In genomic region chr6:11692451-11693376, GRCh38 we compare ENCODE assay signal across 20 cellular contexts.
DNase-seq lines count a peak whose midpoint lies in the region; ATAC-seq and TF ChIP-seq lines count a peak whose summit lies in the region.
"Had no signal": no experiment of that assay in that cellular context is flagged by ENCODE, and none has a peak within 500 bp of the region (broad histone marks: within the 10 kb centered on the region; RNA-seq: fewer than 3 reads in every experiment).

No MANE protein-coding gene starts in this region.

- CTCF ChIA-PET in mammary epithelial cell (lab: Charles Lee; ENCODE audit: low non-redundant PET), result no interaction called here
- CTCF ChIA-PET in MCF 10A (lab: Yijun Ruan, JAX), result interaction anchor here (0.6 to 1.6 kb wide), 3 partner anchors 9 to 214 kb away, joined by 4 read pairs; no protein-coding TSS in a partner anchor

- no peak for TF ChIP-seq CTCF in mammary epithelial cell (conservative IDR thresholded peaks at IDR 0.05 in 1 of 2, IDR thresholded peaks at IDR 0.05 in 1 of 2; ENCODE audit: extremely low read depth in 1 of 2, insufficient read depth in 1 of 2, low read depth in 1 of 2, low read length in 2 of 2)
- TF ChIP-seq CTCF in MCF 10A (IDR thresholded peaks at IDR 0.05; ENCODE audit: unreplicated experiment), result no peak
- no peak for TF ChIP-seq CTCF in thoracic aorta (IDR thresholded peaks at IDR 0.05)

- H3K9me3 Mint-ChIP-seq in MCF 10A (ENCODE audit: unreplicated experiment), result peaks cover 8% of the 10 kb centered on the region

- no peak overlapping the region for H3K4me3 ChIP-seq in mammary epithelial cell (replicated peaks in 1 of 3; ENCODE audit: insufficient read depth in 1 of 3, low read depth in 2 of 3, low read length in 3 of 3)
- peak overlapping the region; percentile 50 for H3K4me3 ChIP-seq in thoracic aorta
- H3K4me3 ChIP-seq: vagina had no signal

- H2AFZ ChIP-seq in mammary epithelial cell (ENCODE audit: low read depth, low read length), result peak overlapping the region; percentile 26

- no peaks in the 10 kb centered on the region for H4K20me1 ChIP-seq in mammary epithelial cell (ENCODE audit: insufficient read depth, low read length)

- no peak overlapping the region for H3K4me3 Mint-ChIP-seq in MCF 10A (ENCODE audit: unreplicated experiment)

- dilution Hi-C loops in mammary epithelial cell (cut with HindIII; ENCODE audit: low sequenced_read_pairs), result loop anchor here (5.0 kb wide), 1 partner anchor 50 kb away; no protein-coding TSS in a partner anchor

- no peaks in the 10 kb centered on the region for H3K27me3 ChIP-seq in mammary epithelial cell (ENCODE audit: insufficient read depth, low read length)
- H3K27me3 ChIP-seq in thoracic aorta (replicated peaks; ENCODE audit: insufficient read depth), result no peaks in the 10 kb centered on the region
- H3K27me3 ChIP-seq: vagina had no signal

- H3K4me1 ChIP-seq in mammary epithelial cell (ENCODE audit: insufficient read depth, low read length) (no peaks in the 10 kb centered on the region), thoracic aorta (ENCODE audit: control insufficient read depth in 1 of 2, low read depth in 2 of 2) (peaks cover 0 to 7% of the 10 kb centered on the region in 2 donors)
- H3K4me1 ChIP-seq: vagina had no signal

- H3K79me2 ChIP-seq in mammary epithelial cell (ENCODE audit: insufficient read depth, low read length), result no peaks in the 10 kb centered on the region

- no peaks in the 10 kb centered on the region for H3K4me1 Mint-ChIP-seq in MCF 10A (ENCODE audit: insufficient read depth, unreplicated experiment)

- in situ Hi-C loops in mammary epithelial cell (cut with MboI; ENCODE audit: low sequenced_read_pairs in 2 of 2), result no loop called here

- DNase-seq in mammary epithelial cell (no peak), MCF 10A (ENCODE audit: unreplicated experiment) (no peak), MV-4-11 (lab: John Stamatoyannopoulos, UW) (peak; percentile 92), dermis blood vessel endothelial cell (peak; percentile 8), thoracic aorta (ENCODE audit: low spot score) (no peak), H4 (ENCODE audit: low spot score) (no peak), DMS153 (lab: John Stamatoyannopoulos, UW) (no peak)
- DNase-seq in activated CD4-positive, CD25-positive, alpha-beta regulatory T cell treated with anti-CD3 and anti-CD28 coated beads, Interleukin-2, amount 50 U/mL, for 72 hours, result no peak
- DNase-seq: activated naive CD4-positive, alpha-beta T cell treated with Interleukin-2 at 50 U/mL for 16 hours; Caco-2; cortex of kidney; HCEC 1CT; head of caudate nucleus; NCI-H1436; nucleus accumbens; stimulated activated naive CD4-positive, alpha-beta T cell treated with Interleukin-2 at 50 U/mL for 16 hours; SW 1271 had no signal

- no peaks in the 10 kb centered on the region for H3K27me3 Mint-ChIP-seq in MCF 10A (ENCODE audit: insufficient read depth, unreplicated experiment)

- no peaks in the 10 kb centered on the region for H3K36me3 Mint-ChIP-seq in MCF 10A (ENCODE audit: insufficient read depth, unreplicated experiment)

- H3K27ac ChIP-seq in mammary epithelial cell (ENCODE audit: insufficient read depth, low read depth, low read length) (no peak overlapping the region), thoracic aorta (no peak overlapping the region)
- H3K27ac ChIP-seq: epithelial cell of prostate, vagina had no signal

- ATAC-seq in thoracic aorta (ENCODE audit: insufficient number of reproducible peaks, low FRiP score, low read depth), result no peak
- ATAC-seq: Panc1 had no signal

- intact Hi-C loops in mammary epithelial cell (cut with micrococcal nuclease) (no loop called here), MCF 10A (cut with micrococcal nuclease) (no loop called here)

- 91% methylated on average over 4 of the region's 4 CpGs for WGBS in mammary epithelial cell (ENCODE audit: low coverage, missing lambda C conversion rate)

- POLR2A ChIA-PET in MCF 10A (lab: Yijun Ruan, JAX), result interaction anchor here (0.7 kb wide), 1 partner anchor 1123 kb away, joined by 3 read pairs; no protein-coding TSS in a partner anchor

- H3K36me3 ChIP-seq in mammary epithelial cell (ENCODE audit: insufficient read depth, low read length) (no peaks in the 10 kb centered on the region), thoracic aorta (no peaks in the 10 kb centered on the region)
- H3K36me3 ChIP-seq: vagina had no signal

- no peaks in the 10 kb centered on the region for H3K9me3 ChIP-seq in mammary epithelial cell (replicated peaks; ENCODE audit: insufficient read depth, low read length)
- no peaks in the 10 kb centered on the region for H3K9me3 ChIP-seq in thoracic aorta
- H3K9me3 ChIP-seq: Caco-2, vagina had no signal

- no peak overlapping the region for H3K4me2 ChIP-seq in mammary epithelial cell (ENCODE audit: insufficient read depth, low read depth, low read length)

- BruUV-seq in mammary epithelial cell (replicated peaks; lab: Mats Ljungman, UMichigan) (no TSS peak), MCF 10A (replicated peaks; lab: Mats Ljungman, UMichigan) (no TSS peak)

- no peak overlapping the region for H3K27ac Mint-ChIP-seq in MCF 10A (ENCODE audit: low read depth, unreplicated experiment)

- H3K9ac ChIP-seq in mammary epithelial cell (ENCODE audit: insufficient read depth, low read length), result no peak overlapping the region

Comparison
In these comparisons a context has a peak if more than half of its experiments do, and no peak if none do; other contexts are left out.
1. DNase-seq: peak in MV-4-11 (single experiment) and dermis blood vessel endothelial cell (single experiment); none in mammary epithelial cell (single experiment), MCF 10A (single experiment), thoracic aorta (single experiment), activated CD4-positive, CD25-positive, alpha-beta regulatory T cell treated with anti-CD3 and anti-CD28 coated beads, Interleukin-2, amount 50 U/mL, for 72 hours (single experiment), H4 (single experiment) and DMS153 (single experiment).